In the genomic region with DNA sequence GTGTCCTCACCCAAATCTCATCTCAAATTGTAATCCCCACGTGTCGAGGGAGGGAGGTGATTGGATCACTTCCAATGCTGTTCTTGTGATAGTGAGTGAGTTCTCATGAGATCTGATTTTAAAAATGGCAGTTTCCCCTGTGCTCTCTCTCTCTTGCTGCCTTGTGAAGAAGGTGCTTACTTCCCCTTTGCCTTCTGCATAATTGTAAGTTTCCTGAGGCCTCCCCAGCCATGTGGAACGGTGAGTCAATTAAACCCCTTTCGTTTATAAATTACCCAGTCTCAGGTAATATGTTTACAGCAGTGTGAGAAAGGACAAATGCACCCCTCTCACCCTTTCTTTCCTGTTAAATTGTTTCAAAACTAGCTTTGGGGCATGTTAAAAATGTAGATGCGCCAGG, we compare ENCODE assay signal across 4 cellular contexts. TPM values are rescaled to one million over a fixed set of nuclear protein-coding genes. Genes with fewer than 3 reads are reported as not detected.
"Had no signal": no experiment of that assay in that cellular context is flagged by ENCODE, and none has a peak within 500 bp of the region (broad histone marks: within the 10 kb centered on the region; RNA-seq: fewer than 3 reads in every experiment).

No MANE protein-coding gene starts in this region.

RNA-seq across cellular contexts. Expression of a gene that starts 59.2 kb away (rescaled TPM):
- total RNA-seq: activated CD4-positive, alpha-beta T cell treated with anti-CD3 and anti-CD28 coated beads, Interleukin-2, amount 10 ng/mL, durations not matched to agents 24 days and 14 days; activated naive CD4-positive, alpha-beta T cell treated with anti-CD3 and anti-CD28 coated beads for 36 hours; activated T-helper 1 cell treated with anti-CD3 and anti-CD28 coated beads, Interleukin-12 subunit alpha, Interleukin-12 subunit beta, Interleukin-2, Interleukin-4 antibody, amounts not matched to agents 30 ng/mL and 10 ng/mL and 1 ng/mL, durations not matched to agents 14 hours and 24 hours and 36 hours had no signal
- polyA plus RNA-seq: naive thymus-derived CD4-positive, alpha-beta T cell had no signal
